In genomic region chrX:47658684-47659515, GRCh38 we compare ENCODE assay signal across 1 cellular context.
A peak's percentile ranks its signal among the peaks of the same experiment; 100 is the strongest.
TF ChIP-seq lines count a peak whose summit lies in the region.

Gene UXT, minus strand, starts transcription at chrX:47659180. Its CDS starts 253 bp downstream, at chrX:47658927.

TF ChIP-seq in K562, 482 proteins besides CTCF, POLR2A, EP300 and RAD21 (continued from another document and continues in another):
- TF ChIP-seq IRF2 (CRISPR knock-in tag; IDR thresholded peaks at IDR 0.05), result no peak
- TF ChIP-seq ZFX (CRISPR knock-in tag; IDR thresholded peaks at IDR 0.05), result peak; percentile 96
- TF ChIP-seq TAF1 (IDR thresholded peaks at IDR 0.05; ENCODE audit: control insufficient read depth, extremely low read depth, insufficient read depth, low read length, severe bottlenecking), result peak; percentile 55
- no peak for TF ChIP-seq ZNF134 (CRISPR knock-in tag; conservative IDR thresholded peaks at IDR 0.05)
- TF ChIP-seq AFF4 (CRISPR knock-in tag; IDR thresholded peaks at IDR 0.05), result peak; percentile 96
- no peak for TF ChIP-seq ZNF124 (CRISPR knock-in tag; IDR thresholded peaks at IDR 0.05)
- TF ChIP-seq, protein P1, sequence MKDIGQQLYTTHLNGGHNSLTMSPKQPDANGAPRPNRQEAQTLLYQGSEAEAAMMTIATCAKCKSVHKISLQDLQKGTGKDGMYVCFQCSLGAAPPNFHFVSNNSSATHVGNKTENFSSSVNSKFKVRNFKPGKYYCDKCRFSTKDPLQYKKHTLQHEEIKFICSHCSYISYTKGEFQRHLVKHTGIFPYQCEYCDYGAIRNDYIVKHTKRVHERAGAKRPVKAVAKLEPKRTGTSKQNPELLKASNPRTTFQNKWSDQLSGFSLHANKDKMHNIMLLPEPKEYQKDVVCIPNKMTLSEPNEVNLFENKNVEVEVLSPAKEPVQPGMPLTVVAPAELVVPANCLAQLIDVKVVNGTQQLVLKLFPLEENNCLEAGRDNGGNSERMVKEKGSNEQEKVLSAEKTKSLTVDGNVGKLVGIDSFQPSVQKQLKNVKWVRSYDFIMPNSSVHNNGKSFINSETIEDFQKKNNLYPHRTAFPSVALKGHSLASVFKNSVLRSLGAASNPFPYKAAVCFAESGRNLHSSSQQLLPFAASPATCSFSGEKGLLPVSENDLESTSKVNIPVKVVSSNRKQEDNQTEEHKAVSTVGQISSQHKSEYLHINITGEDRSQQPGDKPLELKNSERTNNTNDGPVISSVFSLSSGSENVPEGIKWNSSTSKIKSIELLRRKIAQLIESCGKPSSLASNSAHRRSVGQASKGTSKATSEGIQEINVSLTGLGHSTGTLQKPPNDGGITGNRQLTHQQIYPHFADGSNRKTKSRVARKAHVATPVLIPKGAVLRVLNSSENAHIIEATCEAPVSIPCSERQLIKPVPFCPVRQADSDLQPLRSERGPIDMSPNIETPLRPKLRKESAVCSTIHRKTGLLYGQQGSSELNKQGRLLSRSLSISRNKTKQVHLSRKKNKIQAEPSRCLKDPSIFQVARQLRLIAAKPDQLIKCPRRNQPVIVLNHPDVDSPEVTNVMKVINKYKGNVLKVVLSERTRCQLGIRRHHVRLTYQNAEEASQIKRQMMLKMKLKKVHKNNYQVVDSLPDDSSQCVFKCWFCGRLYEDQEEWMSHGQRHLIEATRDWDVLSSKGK (CRISPR knock-in tag; IDR thresholded peaks at IDR 0.05), result no peak
- TF ChIP-seq CREM (IDR thresholded peaks at IDR 0.05; ENCODE audit: low read depth), result peak; percentile 98
- TF ChIP-seq EWSR1 (IDR thresholded peaks at IDR 0.05; ENCODE audit: borderline replicate concordance, low read depth, partially characterized antibody), result no peak
- TF ChIP-seq ZNF324 (CRISPR knock-in tag; IDR thresholded peaks at IDR 0.05), result no peak
- TF ChIP-seq ZNF217 (CRISPR knock-in tag; IDR thresholded peaks at IDR 0.05), result no peak
- no peak for TF ChIP-seq FOXA3 (CRISPR knock-in tag; conservative IDR thresholded peaks at IDR 0.05 in 1 of 2, IDR thresholded peaks at IDR 0.05 in 1 of 2)
- TF ChIP-seq MYC (IDR thresholded peaks at IDR 0.05; ENCODE audit: low read depth, low read length), result peak; percentile 87
- peak; percentile 59; the same call in 1 of the 2 replicates for TF ChIP-seq MYC (CRISPR knock-in tag; IDR thresholded peaks at IDR 0.05; ENCODE audit: borderline replicate concordance, low read depth)
- TF ChIP-seq OTX1 (CRISPR knock-in tag; IDR thresholded peaks at IDR 0.05), result no peak
- peak; percentile 91 for TF ChIP-seq PHF8 (IDR thresholded peaks at IDR 0.05; ENCODE audit: borderline replicate concordance, low read length)
- no peak for TF ChIP-seq STAT5A (IDR thresholded peaks at IDR 0.05; ENCODE audit: borderline replicate concordance, low read length)
- TF ChIP-seq MYBL2 (IDR thresholded peaks at IDR 0.05; ENCODE audit: low read depth), result peak; percentile 86
- no peak for TF ChIP-seq MYBL2 (CRISPR knock-in tag; IDR thresholded peaks at IDR 0.05; ENCODE audit: borderline replicate concordance)
- peak; percentile 50; the same call in 1 of the 2 replicates for TF ChIP-seq PHF21A (IDR thresholded peaks at IDR 0.05; ENCODE audit: borderline replicate concordance, low read depth)
- no peak for TF ChIP-seq TCFL5 (CRISPR knock-in tag; conservative IDR thresholded peaks at IDR 0.05)
- TF ChIP-seq, protein P2, sequence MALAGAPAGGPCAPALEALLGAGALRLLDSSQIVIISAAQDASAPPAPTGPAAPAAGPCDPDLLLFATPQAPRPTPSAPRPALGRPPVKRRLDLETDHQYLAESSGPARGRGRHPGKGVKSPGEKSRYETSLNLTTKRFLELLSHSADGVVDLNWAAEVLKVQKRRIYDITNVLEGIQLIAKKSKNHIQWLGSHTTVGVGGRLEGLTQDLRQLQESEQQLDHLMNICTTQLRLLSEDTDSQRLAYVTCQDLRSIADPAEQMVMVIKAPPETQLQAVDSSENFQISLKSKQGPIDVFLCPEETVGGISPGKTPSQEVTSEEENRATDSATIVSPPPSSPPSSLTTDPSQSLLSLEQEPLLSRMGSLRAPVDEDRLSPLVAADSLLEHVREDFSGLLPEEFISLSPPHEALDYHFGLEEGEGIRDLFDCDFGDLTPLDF (CRISPR knock-in tag; IDR thresholded peaks at IDR 0.05), result peak; percentile 35; the same call in 1 of the 2 replicates
- no peak for TF ChIP-seq XRCC3 (IDR thresholded peaks at IDR 0.05)
- no peak for TF ChIP-seq ARID2 (IDR thresholded peaks at IDR 0.05)
- no peak for TF ChIP-seq ZNF785 (CRISPR knock-in tag; IDR thresholded peaks at IDR 0.05)
- peak; percentile 19; the same call in 1 of the 2 replicates for TF ChIP-seq SOX6 (IDR thresholded peaks at IDR 0.05)
- TF ChIP-seq TCF7 (IDR thresholded peaks at IDR 0.05; ENCODE audit: borderline replicate concordance), result peak; percentile 96
- peak in 1 of 2 experiments; percentile 89; a peak in 2 of 3 replicates for TF ChIP-seq CBX3 (IDR thresholded peaks at IDR 0.05; ENCODE audit: borderline replicate concordance in 1 of 2, low read length in 2 of 2)
- TF ChIP-seq ARID3A (IDR thresholded peaks at IDR 0.05; ENCODE audit: borderline replicate concordance, low read depth, low read length), result peak; percentile 10; the same call in 1 of the 2 replicates
- peak; percentile 47; the same call in 1 of the 2 replicates for TF ChIP-seq XRCC5 (IDR thresholded peaks at IDR 0.05; ENCODE audit: low read depth, low read length)
- peak; percentile 93; the same call in 1 of the 2 replicates for TF ChIP-seq ELF4 (CRISPR knock-in tag; IDR thresholded peaks at IDR 0.05)
- TF ChIP-seq SUPT5H (IDR thresholded peaks at IDR 0.05), result peak; percentile 86
- peak; percentile 75 for TF ChIP-seq SAP30 (IDR thresholded peaks at IDR 0.05; ENCODE audit: borderline replicate concordance, insufficient read depth, low read depth, low read length, poor library complexity, severe bottlenecking)
- TF ChIP-seq MAFG (tag; conservative IDR thresholded peaks at IDR 0.05), result no peak
- TF ChIP-seq ELF2 (CRISPR knock-in tag; IDR thresholded peaks at IDR 0.05), result peak; percentile 99
- TF ChIP-seq PURB (CRISPR knock-in tag; IDR thresholded peaks at IDR 0.05; ENCODE audit: low read depth), result no peak
- no peak for TF ChIP-seq ZNF12 (CRISPR knock-in tag; IDR thresholded peaks at IDR 0.05)
- no peak for TF ChIP-seq HDGF (IDR thresholded peaks at IDR 0.05)
- no peak for TF ChIP-seq ZZZ3 (IDR thresholded peaks at IDR 0.05)
- TF ChIP-seq NFIC (IDR thresholded peaks at IDR 0.05), result peak; percentile 44; the same call in 1 of the 2 replicates
- peak; percentile 98 for TF ChIP-seq LEF1 (IDR thresholded peaks at IDR 0.05)
- TF ChIP-seq NR2C2 (CRISPR knock-in tag; IDR thresholded peaks at IDR 0.05), result no peak
- TF ChIP-seq NR2C2 (tag; IDR thresholded peaks at IDR 0.05), result peak; percentile 85
- TF ChIP-seq MEIS2 (IDR thresholded peaks at IDR 0.05; ENCODE audit: partially characterized antibody), result peak; percentile 73
- TF ChIP-seq, protein P3, sequence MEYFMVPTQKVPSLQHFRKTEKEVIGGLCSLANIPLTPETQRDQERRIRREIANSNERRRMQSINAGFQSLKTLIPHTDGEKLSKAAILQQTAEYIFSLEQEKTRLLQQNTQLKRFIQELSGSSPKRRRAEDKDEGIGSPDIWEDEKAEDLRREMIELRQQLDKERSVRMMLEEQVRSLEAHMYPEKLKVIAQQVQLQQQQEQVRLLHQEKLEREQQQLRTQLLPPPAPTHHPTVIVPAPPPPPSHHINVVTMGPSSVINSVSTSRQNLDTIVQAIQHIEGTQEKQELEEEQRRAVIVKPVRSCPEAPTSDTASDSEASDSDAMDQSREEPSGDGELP (CRISPR knock-in tag; IDR thresholded peaks at IDR 0.05; ENCODE audit: borderline replicate concordance), result peak; percentile 83
- no peak for TF ChIP-seq XRCC4 (IDR thresholded peaks at IDR 0.05; ENCODE audit: extremely low read depth, insufficient read depth, insufficient read length)
- TF ChIP-seq SP1 (CRISPR knock-in tag; IDR thresholded peaks at IDR 0.05), result peak; percentile 88
- TF ChIP-seq TSHZ1 (CRISPR knock-in tag; IDR thresholded peaks at IDR 0.05), result no peak
- no peak for TF ChIP-seq DNMT1 (IDR thresholded peaks at IDR 0.05)
- no peak for TF ChIP-seq KDM4B (IDR thresholded peaks at IDR 0.05; ENCODE audit: borderline replicate concordance in 2 of 2, low read depth in 1 of 2)
- peak; percentile 15 to 63; a peak in 2 of 4 replicates for TF ChIP-seq MLLT1 (IDR thresholded peaks at IDR 0.05)
- no peak for TF ChIP-seq ZNF668 (CRISPR knock-in tag; IDR thresholded peaks at IDR 0.05)
- TF ChIP-seq ERF (CRISPR knock-in tag; IDR thresholded peaks at IDR 0.05), result no peak
- TF ChIP-seq ATF1 (CRISPR knock-in tag; IDR thresholded peaks at IDR 0.05), result peak; percentile 88; the same call in 1 of the 2 replicates
- TF ChIP-seq ATF1 (tag; IDR thresholded peaks at IDR 0.05), result peak; percentile 99
- 0 out of 2 replicates have a peak, but pooled peaks have one; percentile 1 for TF ChIP-seq TCF3 (CRISPR knock-in tag; IDR thresholded peaks at IDR 0.05)
- peak; percentile 98 for TF ChIP-seq ELF1 (tag; IDR thresholded peaks at IDR 0.05)
- no peak for TF ChIP-seq ZFPM2 (CRISPR knock-in tag; IDR thresholded peaks at IDR 0.05)
- peak; percentile 36 for TF ChIP-seq ETV1 (tag; conservative IDR thresholded peaks at IDR 0.05; ENCODE audit: low read depth)
